ENCODE assay signal across 8 cellular contexts in genomic region chr15:92908369-92909057, GRCh38. TPM values are rescaled to one million over a fixed set of nuclear protein-coding genes. Genes with fewer than 3 reads are reported as not detected.
DNase-seq lines count a peak whose midpoint lies in the region; ATAC-seq and TF ChIP-seq lines count a peak whose summit lies in the region.

No MANE protein-coding gene starts in this region.

- no peak for TF ChIP-seq CTCF in neutrophil (IDR thresholded peaks at IDR 0.05)

- H4K20me1 ChIP-seq in BLaER1 treated with 17β-estradiol and CSF1 and Interleukin-3, amounts not matched to agents 10 nM and 100 nM = peaks cover 0 to 48% (median 30%) of the 10 kb centered on the region in 11 experiments; a peak in 12 of 22 replicates

- ATAC-seq in HG02610 (IDR thresholded peaks at IDR 0.05; ENCODE audit: unreplicated experiment) (no peak), HG02973 (IDR thresholded peaks at IDR 0.05; ENCODE audit: unreplicated experiment) (no peak), HG03521 (IDR thresholded peaks at IDR 0.05; ENCODE audit: unreplicated experiment) (no peak)

- peak; percentile 74 for DNase-seq in NCI-H526 treated with DMSO at 0.1 percent for 48 hours (lab: John Stamatoyannopoulos, UW)
- peak; percentile 21 for DNase-seq in dermis blood vessel endothelial cell
- no peak for DNase-seq in kidney glomerular epithelial cell (lab: John Stamatoyannopoulos, UW)

- H3K27me3 ChIP-seq in BLaER1 treated with 17β-estradiol and CSF1 and Interleukin-3, amounts not matched to agents 10 nM and 100 nM = no peaks in the 10 kb centered on the region
- no peaks in the 10 kb centered on the region for H3K27me3 ChIP-seq in neutrophil

- peaks cover 0 to 7% (median 0%) of the 10 kb centered on the region in 11 experiments; a peak in 2 of 22 replicates for H3K9me3 ChIP-seq in BLaER1 treated with 17β-estradiol and CSF1 and Interleukin-3, amounts not matched to agents 10 nM and 100 nM (replicated peaks in 1 of 11)
- H3K9me3 ChIP-seq in neutrophil = no peaks in the 10 kb centered on the region

- peaks cover 26 to 60% (median 52%) of the 10 kb centered on the region in 11 experiments; a peak in 20 of 22 replicates for H3K36me3 ChIP-seq in BLaER1 treated with 17β-estradiol and CSF1 and Interleukin-3, amounts not matched to agents 10 nM and 100 nM
- H3K36me3 ChIP-seq in neutrophil = no peaks in the 10 kb centered on the region

- H3K9ac ChIP-seq in BLaER1 treated with 17β-estradiol and CSF1 and Interleukin-3, amounts not matched to agents 10 nM and 100 nM = peak overlapping the region; percentile 33 to 99 (median 59); a peak in 17 of 22 replicates

- peak overlapping the region; percentile 52 to 100 (median 74) for H3K27ac ChIP-seq in BLaER1 treated with 17β-estradiol and CSF1 and Interleukin-3, amounts not matched to agents 10 nM and 100 nM
- H3K27ac ChIP-seq in neutrophil = peak overlapping the region; percentile 98

- H3K4me3 ChIP-seq in BLaER1 treated with 17β-estradiol and CSF1 and Interleukin-3, amounts not matched to agents 10 nM and 100 nM = peak overlapping the region in 7 of 10 experiments; percentile 1 to 57 (median 40); a peak in 15 of 20 replicates
- H3K4me3 ChIP-seq in neutrophil (ENCODE audit: low read depth in 1 of 2, low read length in 1 of 2) = peak overlapping the region; percentile 3 to 31

- peak overlapping the region; percentile 82 to 99 (median 89) for H3K4me2 ChIP-seq in BLaER1 treated with 17β-estradiol and CSF1 and Interleukin-3, amounts not matched to agents 10 nM and 100 nM

- H3K4me1 ChIP-seq in BLaER1 treated with 17β-estradiol and CSF1 and Interleukin-3, amounts not matched to agents 10 nM and 100 nM = peaks cover 64 to 88% (median 85%) of the 10 kb centered on the region in 10 experiments
- peaks cover 94 to 96% of the 10 kb centered on the region in 2 experiments for H3K4me1 ChIP-seq in neutrophil (ENCODE audit: control insufficient read depth in 1 of 2, insufficient read depth in 1 of 2, low read depth in 1 of 2, low read length in 1 of 2)

RNA-seq across cellular contexts. Expression of gene CHD2, which starts 8.4 kb away (rescaled TPM):
- 67.0 and 67.9 TPM in 2 replicates for total RNA-seq in dermis blood vessel endothelial cell
